In the genomic region with DNA sequence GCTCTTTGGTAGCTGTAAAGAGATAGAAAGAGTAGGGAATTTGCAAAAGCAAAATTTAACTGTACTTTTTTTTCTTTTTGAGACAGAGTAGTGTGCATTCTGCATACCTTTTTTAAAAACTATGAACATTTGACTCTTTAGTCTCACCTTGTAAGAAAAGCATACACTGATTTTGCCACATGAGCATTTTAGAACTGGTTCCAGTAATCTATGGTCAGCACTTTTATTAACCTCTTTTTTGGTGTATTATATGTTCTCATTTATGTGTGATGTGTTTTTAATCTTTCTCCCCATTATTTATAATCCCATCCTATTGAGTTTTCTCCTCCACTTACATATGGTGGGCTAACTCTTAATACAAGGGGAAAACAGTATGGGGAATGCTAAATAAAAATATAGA, we compare ENCODE assay signal across 26 cellular contexts.
"Had no signal": no experiment of that assay in that cellular context is flagged by ENCODE, and none has a peak within 500 bp of the region (broad histone marks: within the 10 kb centered on the region; RNA-seq: fewer than 3 reads in every experiment).

No MANE protein-coding gene starts in this region.

- H3K4me3 ChIP-seq: stomach, suprapubic skin, testis, thoracic aorta, thyroid gland, tibial artery, tibial nerve, transverse colon, upper lobe of left lung, upper lobe of right lung, uterus, vagina had no signal

- H3K9me3 ChIP-seq: suprapubic skin, testis, thoracic aorta, thyroid gland, tibial nerve, transverse colon, upper lobe of left lung, upper lobe of right lung, uterus, vagina had no signal

- H3K27ac ChIP-seq: stomach, suprapubic skin, testis, thoracic aorta, thyroid gland, tibial artery, tibial nerve, transverse colon, upper lobe of left lung, upper lobe of right lung, uterus, vagina had no signal

- H3K27me3 ChIP-seq: stomach, suprapubic skin, testis, thyroid gland, tibial artery, tibial nerve, transverse colon, upper lobe of left lung, upper lobe of right lung, uterus, vagina had no signal

- ATAC-seq: stimulated activated effector memory CD8-positive, alpha-beta T cell treated with anti-CD3 and anti-CD28 coated beads, Interleukin-12 subunit alpha, Interleukin-12 subunit beta, amount 100 ng/mL, for 72 hours; stimulated activated memory B cell treated with anti-CD40 and anti-IgM and Interleukin-4, amounts not matched to agents 10 μg/mL and 1 μg/mL and 100 μg/mL, for 72 hours; stimulated activated naive B cell treated with anti-CD40 and anti-IgM and Interleukin-4, amounts not matched to agents 10 μg/mL and 1 μg/mL and 100 μg/mL, for 72 hours; stimulated activated naive CD8-positive, alpha-beta T cell treated with anti-CD3 and anti-CD28 coated beads, Interleukin-15, amount 100 ng/mL, for 72 hours; stimulated activated naive CD8-positive, alpha-beta T cell treated with anti-CD3 and anti-CD28 coated beads, Interleukin-15, Interleukin-2, amounts not matched to agents 100 U/mL and 50 U/mL, for 24 hours; upper lobe of right lung had no signal

- DNase-seq: stimulated activated CD4-positive, alpha-beta T cell treated with anti-CD3 and anti-CD28 coated beads, Interleukin-2, amount 100 ng/mL, for 48 hours; stimulated activated CD4-positive, alpha-beta T cell treated with anti-CD3 and anti-CD28 coated beads, Interleukin-4, amount 100 ng/mL, for 1 hour; stimulated activated CD4-positive, alpha-beta T cell treated with anti-CD3 and anti-CD28 coated beads, Interleukin-4, amount 100 ng/mL, for 24 hours; stimulated activated CD4-positive, alpha-beta T cell treated with anti-CD3 and anti-CD28 coated beads, Interleukin-4, amount 100 ng/mL, for 4 hours; stimulated activated CD8-positive, alpha-beta memory T cell treated with anti-CD3 and anti-CD28 coated beads, Interleukin-4, amount 100 ng/mL, for 48 hours; stimulated activated naive B cell treated with anti-CD40 and anti-IgM and Interleukin-4, amounts not matched to agents 10 μg/mL and 1 μg/mL and 100 μg/mL, for 72 hours; stimulated activated naive CD4-positive, alpha-beta T cell; stimulated activated naive CD4-positive, alpha-beta T cell treated with Interleukin-2 at 50 U/mL for 16 hours; stimulated activated naive CD8-positive, alpha-beta T cell treated with anti-CD3 and anti-CD28 coated beads, Interleukin-15, amount 100 ng/mL, for 72 hours; stimulated activated naive CD8-positive, alpha-beta T cell treated with anti-CD3 and anti-CD28 coated beads, Interleukin-15, Interleukin-2, amounts not matched to agents 100 U/mL and 50 U/mL, for 24 hours; stomach; substantia nigra; testis; thyroid gland; tibial artery; transverse colon; trophoblast cell; upper lobe of left lung; upper lobe of right lung; uterus had no signal

- H3K4me1 ChIP-seq: stomach, suprapubic skin, testis, thyroid gland, tibial artery, tibial nerve, transverse colon, upper lobe of left lung, upper lobe of right lung, uterus, vagina had no signal

- H3K36me3 ChIP-seq: stomach, suprapubic skin, thoracic aorta, thyroid gland, tibial artery, tibial nerve, transverse colon, upper lobe of left lung, upper lobe of right lung, uterus, vagina had no signal
